ENCODE assay signal across 19 cellular contexts in genomic region chr13:70333752-70334151, GRCh38.
DNase-seq lines count a peak whose midpoint lies in the region; ATAC-seq, FAIRE-seq and TF ChIP-seq lines count a peak whose summit lies in the region.
"Had no signal": no experiment of that assay in that cellular context is flagged by ENCODE, and none has a peak within 500 bp of the region (broad histone marks: within the 10 kb centered on the region; RNA-seq: fewer than 3 reads in every experiment).

No MANE protein-coding gene starts in this region.

- H3K4me3 Mint-ChIP-seq in GM23338: no peak overlapping the region
- H3K4me3 Mint-ChIP-seq: B cell; CD4-positive, alpha-beta T cell; CD8-positive, alpha-beta T cell had no signal

- H4K20me1 ChIP-seq in GM23338 (replicated peaks; ENCODE audit: insufficient read depth) (no peaks in the 10 kb centered on the region), SK-N-SH (ENCODE audit: insufficient read depth) (no peaks in the 10 kb centered on the region), H1 (replicated peaks in 1 of 2; ENCODE audit: control insufficient read depth in 1 of 2, insufficient read depth in 2 of 2, low read length in 2 of 2) (no peaks in the 10 kb centered on the region)
- H4K20me1 ChIP-seq: BLaER1 treated with 17β-estradiol and CSF1 and Interleukin-3, amounts not matched to agents 10 nM and 100 nM had no signal

- no peaks in the 10 kb centered on the region for H3K79me2 ChIP-seq in GM23338 (replicated peaks; ENCODE audit: insufficient read depth)
- H3K79me2 ChIP-seq in SK-N-SH (ENCODE audit: insufficient read depth): no peaks in the 10 kb centered on the region
- H3K79me2 ChIP-seq in H1 (ENCODE audit: control insufficient read depth in 1 of 2, insufficient read depth in 2 of 2, low read length in 2 of 2): no peaks in the 10 kb centered on the region

- H3K36me3 ChIP-seq in GM23338 (ENCODE audit: insufficient read depth) (no peaks in the 10 kb centered on the region), SK-N-SH (replicated peaks in 1 of 2; ENCODE audit: control insufficient read depth in 1 of 2, insufficient read depth in 2 of 2, low read length in 1 of 2) (no peaks in the 10 kb centered on the region), H1 (ENCODE audit: control insufficient read depth in 2 of 4, insufficient read depth in 4 of 4, low read length in 3 of 4) (no peaks in the 10 kb centered on the region)
- H3K36me3 ChIP-seq: BLaER1 treated with 17β-estradiol and CSF1 and Interleukin-3, amounts not matched to agents 10 nM and 100 nM had no signal

- no peaks in the 10 kb centered on the region for H3K23me2 ChIP-seq in H1 (ENCODE audit: low read depth, low read length)

- no peak overlapping the region for H2BK12ac ChIP-seq in H1 (ENCODE audit: low read depth, low read length)

- H3K27ac ChIP-seq in GM23338 (ENCODE audit: low read depth) (no peak overlapping the region), SK-N-SH (ENCODE audit: low read depth in 2 of 2, low read length in 1 of 2) (peak overlapping the region in 1 of 2 experiments; percentile 72; a peak in 2 of 4 replicates), H1 (ENCODE audit: low read depth, low read length) (no peak overlapping the region)
- H3K27ac ChIP-seq: 22Rv1; A549; BLaER1 treated with 17β-estradiol and CSF1 and Interleukin-3, amounts not matched to agents 10 nM and 100 nM; C4-2B had no signal

- no peak overlapping the region for H4K91ac ChIP-seq in H1 (replicated peaks; ENCODE audit: insufficient read length, low read length)

- TF ChIP-seq EP300 in SK-N-SH (IDR thresholded peaks at IDR 0.05; ENCODE audit: borderline replicate concordance in 1 of 2, low read depth in 1 of 2, low read length in 1 of 2) (peak in 1 of 2 experiments; percentile 40; a peak in 1 of 4 replicates), H1 (IDR thresholded peaks at IDR 0.05; ENCODE audit: borderline replicate concordance in 1 of 2, low read depth in 2 of 2, low read length in 2 of 2) (no peak)

- no peak overlapping the region for H2AK5ac ChIP-seq in H1 (ENCODE audit: low read depth, low read length)

- H3K9ac ChIP-seq in SK-N-SH (no peak overlapping the region), H1 (replicated peaks in 1 of 4; ENCODE audit: extremely low read depth in 1 of 4, low read depth in 3 of 4, low read length in 3 of 4) (no peak overlapping the region)
- H3K9ac ChIP-seq: BLaER1 treated with 17β-estradiol and CSF1 and Interleukin-3, amounts not matched to agents 10 nM and 100 nM had no signal

- H3K4me1 ChIP-seq in GM23338 (ENCODE audit: insufficient read depth) (no peaks in the 10 kb centered on the region), SK-N-SH (ENCODE audit: control insufficient read depth in 1 of 2, insufficient read depth in 2 of 2, low read depth in 1 of 2, low read length in 1 of 2) (peaks cover 0 to 3% of the 10 kb centered on the region in 2 experiments; a peak in 2 of 4 replicates), H1 (replicated peaks in 1 of 4; ENCODE audit: control insufficient read depth in 3 of 4, insufficient read depth in 4 of 4, low read length in 3 of 4) (no peaks in the 10 kb centered on the region)
- H3K4me1 ChIP-seq: A549, Caco-2 had no signal

- TF ChIP-seq CTCF in GM23338 (conservative IDR thresholded peaks at IDR 0.05; ENCODE audit: low read depth in 2 of 2) (no peak), SK-N-SH (IDR thresholded peaks at IDR 0.05) (no peak), H1 (IDR thresholded peaks at IDR 0.05; ENCODE audit: control extremely low read depth in 1 of 3, insufficient read depth in 1 of 3, low read depth in 1 of 3, low read length in 3 of 3) (no peak)

- H3K9me3 ChIP-seq in SK-N-SH: no peaks in the 10 kb centered on the region
- H3K9me3 ChIP-seq in H1 (ENCODE audit: insufficient read depth in 2 of 2, low read depth in 1 of 2, low read length in 1 of 2): no peaks in the 10 kb centered on the region
- H3K9me3 ChIP-seq: A549; BLaER1 treated with 17β-estradiol and CSF1 and Interleukin-3, amounts not matched to agents 10 nM and 100 nM; Caco-2 had no signal

- WGBS in SK-N-SH (ENCODE audit: low lambda C conversion rate): 25% methylated on average over 2 of the region's 2 CpGs
- 90% methylated on average over 2 of the region's 2 CpGs; no CpG with 5 or more reads in 1 of the 2 experiments for WGBS in H1 (ENCODE audit: extremely low coverage in 1 of 2, insufficient coverage in 1 of 2, insufficient read length in 1 of 2, insufficient replicate concordance in 2 of 2, low coverage in 1 of 2, low lambda C conversion rate in 2 of 2, missing lambda C conversion rate in 1 of 2), 2 experiments

- no peak overlapping the region for H2BK5ac ChIP-seq in H1 (ENCODE audit: low read depth, low read length)

- no peaks in the 10 kb centered on the region for H3K27me3 ChIP-seq in GM23338 (ENCODE audit: insufficient read depth)
- H3K27me3 ChIP-seq in SK-N-SH (ENCODE audit: insufficient read depth): no peaks in the 10 kb centered on the region
- no peaks in the 10 kb centered on the region for H3K27me3 ChIP-seq in H1 (replicated peaks in 1 of 4; ENCODE audit: control insufficient read depth in 3 of 4, extremely low read depth in 1 of 4, insufficient read depth in 3 of 4, low read length in 3 of 4)
- H3K27me3 ChIP-seq: BLaER1 treated with 17β-estradiol and CSF1 and Interleukin-3, amounts not matched to agents 10 nM and 100 nM had no signal

- H3K9me2 ChIP-seq in GM23338 (ENCODE audit: insufficient read depth) (no peaks in the 10 kb centered on the region; the same call in 1 of the 2 replicates), SK-N-SH (no peaks in the 10 kb centered on the region)

- POLR2A ChIA-PET in SK-N-SH (lab: Yijun Ruan, JAX) (no interaction called here), H1 (lab: Charles Lee; ENCODE audit: partially characterized antibody) (no interaction called here)

- no peaks in the 10 kb centered on the region for H3K79me1 ChIP-seq in H1 (ENCODE audit: low read depth, low read length)

- no peak overlapping the region for H3K4ac ChIP-seq in H1 (replicated peaks; ENCODE audit: insufficient read length, low read depth, low read length)

- no peaks in the 10 kb centered on the region for H3K36me3 Mint-ChIP-seq in GM23338 (ENCODE audit: low read depth)
- H3K36me3 Mint-ChIP-seq: CD8-positive, alpha-beta T cell had no signal

- no peaks in the 10 kb centered on the region for H3F3A ChIP-seq in GM23338 (replicated peaks; ENCODE audit: low read depth)
- no peaks in the 10 kb centered on the region for H3F3A ChIP-seq in SK-N-SH (replicated peaks; ENCODE audit: insufficient read depth)

- H3K27ac Mint-ChIP-seq in GM23338: no peak overlapping the region
- H3K27ac Mint-ChIP-seq: B cell; CD4-positive, alpha-beta T cell; CD8-positive, alpha-beta T cell had no signal

- CTCF ChIA-PET in SK-N-SH (lab: Yijun Ruan, JAX): interaction anchor here (1.4 kb wide), 1 partner anchor 235 kb away, joined by 3 read pairs; no protein-coding TSS in a partner anchor
- CTCF ChIA-PET in H1 (lab: Charles Lee; ENCODE audit: partially characterized antibody): interaction anchor here (0.6 kb wide), 1 partner anchor 256 kb away, joined by 3 read pairs; no protein-coding TSS in a partner anchor

- H3K18ac ChIP-seq in H1 (ENCODE audit: extremely low read depth, low read length): no peak overlapping the region

- no peak for DNase-seq in GM23338 (ENCODE audit: low spot score)
- no peak for DNase-seq in SK-N-SH
- DNase-seq in H1 (ENCODE audit: low read depth in 1 of 2, low spot score in 2 of 2): no peak
- no peak for DNase-seq in NCI-H2196 (lab: John Stamatoyannopoulos, UW; ENCODE audit: unreplicated experiment)
- DNase-seq: AML-193; Caco-2; Calu3; CD4-positive, alpha-beta T cell; CD8-positive, alpha-beta T cell; DMS79 treated with DMSO at 0.1 percent for 48 hours; GF-D8 had no signal

- no peak for FAIRE-seq in H1 (lab: Jason Lieb, UNC)
- FAIRE-seq: A549, D721Med, GM12891 had no signal

- H3K56ac ChIP-seq in H1 (replicated peaks; ENCODE audit: insufficient read length, low read depth, low read length): no peak overlapping the region

- no peaks in the 10 kb centered on the region for H3K9me3 Mint-ChIP-seq in GM23338

- H3K4me2 ChIP-seq in GM23338 (no peak overlapping the region), SK-N-SH (no peak overlapping the region), H1 (ENCODE audit: insufficient read depth in 1 of 2, low read depth in 2 of 2, low read length in 2 of 2) (no peak overlapping the region)
- H3K4me2 ChIP-seq: A549; BLaER1 treated with 17β-estradiol and CSF1 and Interleukin-3, amounts not matched to agents 10 nM and 100 nM had no signal

- no peak overlapping the region for H3K23ac ChIP-seq in H1 (ENCODE audit: insufficient read length)

- no peak for ATAC-seq in GM23338
- no peak for ATAC-seq in GM18858 (IDR thresholded peaks at IDR 0.05; ENCODE audit: unreplicated experiment)
- ATAC-seq: A549; CD8-positive, alpha-beta T cell had no signal

- H4K5ac ChIP-seq in H1 (ENCODE audit: insufficient read length, low read depth, low read length): no peak overlapping the region

- no peak for TF ChIP-seq POLR2A in H1 (IDR thresholded peaks at IDR 0.05; ENCODE audit: control extremely low read depth in 1 of 2, low read depth in 2 of 2, low read length in 2 of 2)

- no peak overlapping the region for H2BK120ac ChIP-seq in H1 (replicated peaks; ENCODE audit: low read depth, low read length)

- H3K4me3 ChIP-seq in GM23338 (no peak overlapping the region), SK-N-SH (ENCODE audit: low read depth in 2 of 2, low read length in 1 of 2) (no peak overlapping the region), H1 (ENCODE audit: extremely low read depth in 1 of 4, insufficient read depth in 2 of 4, low read depth in 3 of 4, low read length in 4 of 4) (no peak overlapping the region)
- H3K4me3 ChIP-seq: A549; BLaER1 treated with 17β-estradiol and CSF1 and Interleukin-3, amounts not matched to agents 10 nM and 100 nM had no signal

- H3K27me3 Mint-ChIP-seq in GM23338 (ENCODE audit: insufficient read depth, low read depth, poor library complexity): peaks cover under 1% of the 10 kb centered on the region
- H3K27me3 Mint-ChIP-seq: B cell; CD4-positive, alpha-beta T cell had no signal

- no peak overlapping the region for H2BK15ac ChIP-seq in H1 (ENCODE audit: low read length)

- H3K14ac ChIP-seq in H1 (ENCODE audit: insufficient read length): no peak overlapping the region

- no peak overlapping the region for H2BK20ac ChIP-seq in H1 (ENCODE audit: low read length)

- no peak overlapping the region for H4K8ac ChIP-seq in H1 (ENCODE audit: extremely low read depth, insufficient read depth, low read length)

- H2AFZ ChIP-seq in GM23338 (peak overlapping the region; percentile 75; the same call in 1 of the 2 replicates), SK-N-SH (ENCODE audit: low read depth) (no peak overlapping the region), H1 (ENCODE audit: low read length) (peak overlapping the region; percentile 46; the same call in 1 of the 2 replicates)

- TF ChIP-seq RAD21 in SK-N-SH (IDR thresholded peaks at IDR 0.05; ENCODE audit: low read length) (no peak), H1 (IDR thresholded peaks at IDR 0.05 in 1 of 2, conservative IDR thresholded peaks at IDR 0.05 in 1 of 2; ENCODE audit: low read depth in 2 of 2, low read length in 2 of 2) (no peak)

- no peaks in the 10 kb centered on the region for H3K4me1 Mint-ChIP-seq in GM23338
- H3K4me1 Mint-ChIP-seq: B cell had no signal

TF ChIP-seq in GM23338, 12 proteins besides CTCF, POLR2A, EP300 and RAD21 (continues in another document):
- no peak for TF ChIP-seq ZNF331 (CRISPR knock-in tag; IDR thresholded peaks at IDR 0.05; ENCODE audit: low read depth)

TF ChIP-seq in SK-N-SH, 30 proteins besides CTCF, POLR2A, EP300 and RAD21 (continues in another document):
- TF ChIP-seq FOXM1 (IDR thresholded peaks at IDR 0.05; ENCODE audit: low read depth): no peak
